In the genomic region with DNA sequence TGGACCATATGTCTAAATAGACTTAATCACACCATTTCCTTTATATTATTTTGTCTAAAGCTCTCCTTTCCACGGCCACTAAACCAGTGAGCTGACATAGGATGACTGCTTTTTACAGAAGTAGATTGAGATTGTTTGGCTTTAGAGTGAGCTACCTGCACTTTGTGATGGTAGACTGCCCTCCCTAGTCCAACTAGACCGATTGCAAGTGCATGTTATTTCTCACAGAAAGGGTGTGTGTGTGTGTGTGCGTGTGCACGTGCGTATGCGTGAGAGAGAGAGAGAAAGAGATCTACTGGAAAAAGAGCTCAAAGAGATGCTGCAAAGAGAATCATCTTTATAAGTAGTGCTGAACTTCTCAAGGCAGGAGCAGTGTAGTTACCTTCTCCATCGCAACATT, we compare ENCODE assay signal across 9 cellular contexts.
DNase-seq lines count a peak whose midpoint lies in the region; ATAC-seq, FAIRE-seq and TF ChIP-seq lines count a peak whose summit lies in the region.
"Had no signal": no experiment of that assay in that cellular context is flagged by ENCODE, and none has a peak within 500 bp of the region (broad histone marks: within the 10 kb centered on the region; RNA-seq: fewer than 3 reads in every experiment).

No MANE protein-coding gene starts in this region.

- no peaks in the 10 kb centered on the region for H3K9me3 ChIP-seq in CD8-positive, alpha-beta memory T cell (ENCODE audit: low read length)
- H3K9me3 ChIP-seq: upper lobe of left lung had no signal

- H3K27ac Mint-ChIP-seq in CD8-positive, alpha-beta memory T cell: peak overlapping the region in 5 of 8 donors; percentile 0 to 52 (median 5)
- H3K27ac Mint-ChIP-seq in T-cell: peak overlapping the region in 1 of 2 donors; percentile 6

- H3K4me1 Mint-ChIP-seq in CD8-positive, alpha-beta memory T cell: peaks cover 34 to 43% (median 34%) of the 10 kb centered on the region in 3 donors
- peaks cover 33 to 45% (median 33%) of the 10 kb centered on the region in 3 donors for H3K4me1 Mint-ChIP-seq in T-cell

- POLR2A ChIA-PET in CD8-positive, alpha-beta memory T cell (lab: Charles Lee): interaction anchor here (0.7 kb wide), 1 partner anchor 42 kb away, joined by 4 read pairs; no protein-coding TSS in a partner anchor
- POLR2A ChIA-PET in T-cell (lab: Charles Lee): interaction anchor here in 1 of 2 donors (0.6 kb wide), 1 partner anchor 55 kb away, joined by 4 read pairs; no protein-coding TSS in a partner anchor

- H3K27me3 ChIP-seq in CD8-positive, alpha-beta memory T cell (ENCODE audit: insufficient read depth, low read length, poor library complexity, severe bottlenecking): no peaks in the 10 kb centered on the region
- H3K27me3 ChIP-seq: upper lobe of left lung had no signal

- peak; percentile 89 for FAIRE-seq in GM12892 (lab: Jason Lieb, UNC)

- H3K27me3 Mint-ChIP-seq in CD8-positive, alpha-beta memory T cell: no peaks in the 10 kb centered on the region
- no peaks in the 10 kb centered on the region for H3K27me3 Mint-ChIP-seq in T-cell

- TF ChIP-seq POLR2A in GM12892 (IDR thresholded peaks at IDR 0.05; ENCODE audit: low read depth, low read length): no peak

- ATAC-seq in T-cell (replicated peaks in 1 of 4) (peak in 3 of 4 experiments; percentile 56 to 83 (median 59)), GM21528 (IDR thresholded peaks at IDR 0.05; ENCODE audit: low FRiP score, unreplicated experiment) (no peak), GM19328 (IDR thresholded peaks at IDR 0.05; ENCODE audit: unreplicated experiment) (no peak)

- H3K4me3 Mint-ChIP-seq in CD8-positive, alpha-beta memory T cell: peak overlapping the region in 3 of 7 donors; percentile 2 to 30 (median 3)
- peak overlapping the region in 1 of 3 donors; percentile 2 for H3K4me3 Mint-ChIP-seq in T-cell

- no peak overlapping the region for H3K4me3 ChIP-seq in CD8-positive, alpha-beta memory T cell (ENCODE audit: low read length)
- H3K4me3 ChIP-seq: upper lobe of left lung had no signal

- H3K9me3 Mint-ChIP-seq in CD8-positive, alpha-beta memory T cell: peaks cover 0 to 2% (median 0%) of the 10 kb centered on the region in 5 donors
- H3K9me3 Mint-ChIP-seq in T-cell: peaks cover 0 to 6% (median 2%) of the 10 kb centered on the region in 3 donors

- H3K36me3 ChIP-seq in CD8-positive, alpha-beta memory T cell (ENCODE audit: insufficient read depth, low read length): no peaks in the 10 kb centered on the region

- no peak overlapping the region for H3K27ac ChIP-seq in CD8-positive, alpha-beta memory T cell (ENCODE audit: low read depth, low read length)

- H3K4me1 ChIP-seq in CD8-positive, alpha-beta memory T cell (ENCODE audit: insufficient read depth, low read length): peaks cover 12% of the 10 kb centered on the region

- peak in 2 of 5 donors; percentile 9 to 17 for DNase-seq in CD8-positive, alpha-beta memory T cell
- DNase-seq in GM12892 (ENCODE audit: insufficient read length) (no peak), T-cell (peak in 23 of 34 experiments; percentile 1 to 31 (median 6)), left kidney (ENCODE audit: low read depth, low spot score) (peak; percentile 78)
- DNase-seq in activated effector memory CD4-positive, alpha-beta T cell treated with Interleukin-2 at 50 U/mL for 16 hours: no peak
- no peak for DNase-seq in activated effector memory CD4-positive, alpha-beta T cell treated with anti-CD3 and anti-CD28 coated beads, Interleukin-2, amount 50 U/mL, for 16 hours
- DNase-seq: upper lobe of left lung had no signal

- peaks cover 7 to 11% (median 8%) of the 10 kb centered on the region in 3 donors for H3K36me3 Mint-ChIP-seq in CD8-positive, alpha-beta memory T cell
- peaks cover 11% of the 10 kb centered on the region for H3K36me3 Mint-ChIP-seq in T-cell

- CTCF ChIA-PET in CD8-positive, alpha-beta memory T cell (lab: Charles Lee): interaction anchor here (0.6 to 1.7 kb wide), 6 partner anchors 13 to 118 kb away, joined by 3 to 4 read pairs (median 3); no protein-coding TSS in a partner anchor
- CTCF ChIA-PET in T-cell (lab: Charles Lee): interaction anchor here (0.6 to 1.2 kb wide), 9 partner anchors 12 to 623 kb away, joined by 3 to 6 read pairs (median 3); no protein-coding TSS in a partner anchor

Comparison
In these comparisons a context has a peak if more than half of its experiments do, and no peak if none do; other contexts are left out.
1. DNase-seq: peak in T-cell (23 of 34) and left kidney (single experiment); none in GM12892 (single experiment), activated effector memory CD4-positive, alpha-beta T cell treated with Interleukin-2 at 50 U/mL for 16 hours (single experiment) and activated effector memory CD4-positive, alpha-beta T cell treated with anti-CD3 and anti-CD28 coated beads, Interleukin-2, amount 50 U/mL, for 16 hours (single experiment).
2. ATAC-seq: peak in T-cell (3 of 4); none in GM21528 (single experiment) and GM19328 (single experiment).